In genomic region chr10:99984635-99985034, GRCh38 we compare ENCODE assay signal across 1 cellular context.
TF ChIP-seq lines count a peak whose summit lies in the region.

No MANE protein-coding gene starts in this region.

TF ChIP-seq in GM12878, 131 proteins besides CTCF, POLR2A, EP300 and RAD21 (continued from another document):
- TF ChIP-seq CEBPZ (IDR thresholded peaks at IDR 0.05; ENCODE audit: low read depth, low read length) (no peak), RBBP5 (conservative IDR thresholded peaks at IDR 0.05) (no peak), SRF (IDR thresholded peaks at IDR 0.05; ENCODE audit: low read depth in 2 of 2, low read length in 2 of 2) (no peak), HDAC2 (IDR thresholded peaks at IDR 0.05) (no peak), KAT2A (conservative IDR thresholded peaks at IDR 0.05; ENCODE audit: control insufficient read depth, low read depth, low read length) (no peak), MEF2B (IDR thresholded peaks at IDR 0.05; ENCODE audit: partially characterized antibody, poor library complexity, severe bottlenecking) (no peak), RUNX3 (IDR thresholded peaks at IDR 0.05; ENCODE audit: low read length) (no peak), STAT1 (conservative IDR thresholded peaks at IDR 0.05) (no peak), SPI1 (IDR thresholded peaks at IDR 0.05; ENCODE audit: borderline replicate concordance, insufficient read depth, low read depth, low read length) (no peak), ASH2L (IDR thresholded peaks at IDR 0.05; ENCODE audit: borderline replicate concordance, low read depth) (no peak), KDM1A (IDR thresholded peaks at IDR 0.05; ENCODE audit: borderline replicate concordance) (no peak), ETV6 (conservative IDR thresholded peaks at IDR 0.05 in 1 of 2, IDR thresholded peaks at IDR 0.05 in 1 of 2; ENCODE audit: borderline replicate concordance in 1 of 2, low read depth in 1 of 2) (no peak), NR2C1 (IDR thresholded peaks at IDR 0.05) (no peak), MYB (IDR thresholded peaks at IDR 0.05; ENCODE audit: borderline replicate concordance, low read depth, low read length) (no peak), CHD1 (IDR thresholded peaks at IDR 0.05; ENCODE audit: low read depth, low read length) (no peak), RELA (IDR thresholded peaks at IDR 0.05; ENCODE audit: borderline replicate concordance, partially characterized antibody) (no peak), ZBTB11 (CRISPR knock-in tag; IDR thresholded peaks at IDR 0.05) (no peak), IKZF2 (IDR thresholded peaks at IDR 0.05) (0 out of 4 replicates have a peak, but pooled peaks of 1 of the 2 experiments have one; percentile 12), NR2C2 (IDR thresholded peaks at IDR 0.05; ENCODE audit: borderline replicate concordance, control insufficient read depth, insufficient read length, low read depth) (no peak), CEBPB (IDR thresholded peaks at IDR 0.05; ENCODE audit: borderline replicate concordance in 1 of 2, low read depth in 2 of 2, low read length in 2 of 2) (no peak), LARP7 (IDR thresholded peaks at IDR 0.05) (no peak), DPF2 (IDR thresholded peaks at IDR 0.05) (0 out of 2 replicates have a peak, but pooled peaks have one; percentile 22), MLLT1 (IDR thresholded peaks at IDR 0.05) (no peak), ZZZ3 (IDR thresholded peaks at IDR 0.05; ENCODE audit: control insufficient read depth, insufficient read length, low read depth) (no peak), ZNF687 (IDR thresholded peaks at IDR 0.05) (0 out of 2 replicates have a peak, but pooled peaks have one; percentile 35), SMARCA5 (IDR thresholded peaks at IDR 0.05) (peak; percentile 30; the same call in 1 of the 2 replicates), PBX3 (IDR thresholded peaks at IDR 0.05; ENCODE audit: insufficient replicate concordance, low read depth, low read length) (no peak)
